ENCODE assay signal across 19 cellular contexts in the genomic region with DNA sequence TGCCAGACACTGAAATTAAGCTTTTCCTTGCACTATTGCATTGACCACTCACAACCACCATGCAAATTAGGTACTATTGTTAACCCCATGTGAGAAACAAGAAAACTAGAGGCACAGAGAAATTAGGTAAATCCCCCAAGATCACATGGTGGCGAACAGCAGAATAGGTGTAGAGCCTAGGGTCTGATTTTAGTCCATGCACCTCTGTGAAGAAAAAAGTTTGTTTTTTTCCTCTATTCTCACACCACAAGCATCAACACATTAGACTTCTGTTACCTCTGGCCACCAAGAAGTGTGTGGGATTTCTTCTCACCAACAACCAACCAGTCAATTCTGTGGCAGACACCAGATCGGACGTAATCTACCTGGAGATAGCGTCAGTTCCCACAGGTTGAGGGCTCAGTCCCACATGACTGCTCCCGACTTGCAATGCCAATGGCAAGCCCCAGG.
DNase-seq lines count a peak whose midpoint lies in the region; ATAC-seq and TF ChIP-seq lines count a peak whose summit lies in the region.
"Had no signal": no experiment of that assay in that cellular context is flagged by ENCODE, and none has a peak within 500 bp of the region (broad histone marks: within the 10 kb centered on the region; RNA-seq: fewer than 3 reads in every experiment).

No MANE protein-coding gene starts in this region.

- no peak overlapping the region for H3K27ac ChIP-seq in foreskin keratinocyte
- H3K27ac ChIP-seq: BLaER1 treated with 17β-estradiol and CSF1 and Interleukin-3, amounts not matched to agents 10 nM and 100 nM; cardiac muscle cell; left ventricle myocardium inferior; RWPE1; sigmoid colon had no signal

- ATAC-seq in GM18517 (IDR thresholded peaks at IDR 0.05; ENCODE audit: unreplicated experiment) (peak; percentile 98), GM19468 (IDR thresholded peaks at IDR 0.05; ENCODE audit: extremely low read depth, unreplicated experiment) (peak; percentile 89), HG02870 (IDR thresholded peaks at IDR 0.05; ENCODE audit: unreplicated experiment) (peak; percentile 90), HG03469 (IDR thresholded peaks at IDR 0.05; ENCODE audit: unreplicated experiment) (peak; percentile 93), foreskin keratinocyte (no peak)
- ATAC-seq: GM23338; natural killer cell treated with Interleukin-12 subunit alpha and Interleukin-12 subunit beta and Interleukin-15 and Interleukin-18, amount 100 ng/mL, for 72 hours had no signal

- H3K4me1 ChIP-seq in foreskin keratinocyte, result no peaks in the 10 kb centered on the region
- H3K4me1 ChIP-seq: BLaER1 treated with 17β-estradiol and CSF1 and Interleukin-3, amounts not matched to agents 10 nM and 100 nM; left ventricle myocardium inferior; sigmoid colon had no signal

- H3K27me3 ChIP-seq in foreskin keratinocyte, result peaks cover 9% of the 10 kb centered on the region
- H3K27me3 ChIP-seq: BLaER1 treated with 17β-estradiol and CSF1 and Interleukin-3, amounts not matched to agents 10 nM and 100 nM; cardiac muscle cell; sigmoid colon had no signal

- no peak for TF ChIP-seq CTCF in foreskin keratinocyte (conservative IDR thresholded peaks at IDR 0.05)

- DNase-seq in globus pallidus (ENCODE audit: low spot score) (no peak), foreskin keratinocyte (no peak), 8988T (no peak), KG1 (lab: John Stamatoyannopoulos, UW) (no peak)
- DNase-seq: activated naive CD4-positive, alpha-beta T cell treated with anti-CD3 and anti-CD28 coated beads, Interleukin-2, amount 50 U/mL, for 16 hours; left ventricle myocardium inferior; NCI-H1105 treated with DMSO at 0.1 percent for 48 hours; NCI-H510A; sigmoid colon; T1000 had no signal
